ENCODE assay signal across 21 cellular contexts in genomic region chr14:54209501-54210231, GRCh38.
DNase-seq lines count a peak whose midpoint lies in the region; ATAC-seq, FAIRE-seq and TF ChIP-seq lines count a peak whose summit lies in the region.
"Had no signal": no experiment of that assay in that cellular context is flagged by ENCODE, and none has a peak within 500 bp of the region (broad histone marks: within the 10 kb centered on the region; RNA-seq: fewer than 3 reads in every experiment).

No MANE protein-coding gene starts in this region.

- no peaks in the 10 kb centered on the region for H3K36me3 ChIP-seq in HepG2 (replicated peaks in 1 of 2; ENCODE audit: control insufficient read depth in 1 of 2, insufficient read depth in 2 of 2, low read length in 2 of 2)
- H3K36me3 ChIP-seq in right lobe of liver = no peaks in the 10 kb centered on the region
- H3K36me3 ChIP-seq in keratinocyte (ENCODE audit: control insufficient read depth in 2 of 2, extremely low read depth in 1 of 2, insufficient read depth in 2 of 2, low read length in 2 of 2) = no peaks in the 10 kb centered on the region
- no peaks in the 10 kb centered on the region for H3K36me3 ChIP-seq in MM.1S (replicated peaks; ENCODE audit: insufficient read depth, low read length)
- H3K36me3 ChIP-seq: adrenal gland, colonic mucosa, prostate gland, SJCRH30, tibial artery had no signal

- POLR2A ChIA-PET in HepG2 (lab: Yijun Ruan, JAX) = interaction anchor here (0.6 kb wide), 1 partner anchor 9 kb away, joined by 3 read pairs; no protein-coding TSS in a partner anchor

- no peak for TF ChIP-seq EP300 in HepG2 (IDR thresholded peaks at IDR 0.05; ENCODE audit: low read depth in 2 of 2, low read length in 2 of 2)
- TF ChIP-seq EP300 in HepG2 (CRISPR knock-in tag; IDR thresholded peaks at IDR 0.05; ENCODE audit: borderline replicate concordance) = no peak

- TF ChIP-seq POLR2A in HepG2 (IDR thresholded peaks at IDR 0.05; ENCODE audit: insufficient read depth in 1 of 2, low read depth in 2 of 2, low read length in 2 of 2) (no peak), right lobe of liver (IDR thresholded peaks at IDR 0.05) (no peak), erythroblast (IDR thresholded peaks at IDR 0.05; ENCODE audit: low read length) (no peak)

- 40% methylated on average over 4 of the region's 4 CpGs for WGBS in HepG2 (ENCODE audit: low lambda C conversion rate)
- 62% methylated on average over 4 of the region's 4 CpGs for WGBS in right lobe of liver (ENCODE audit: insufficient coverage, low coverage, low lambda C conversion rate, missing lambda C conversion rate)

- dilution Hi-C loops in keratinocyte (cut with MboI; ENCODE audit: extremely low pct_ligation_motif_present, low sequenced_read_pairs) = no loop called here

- intact Hi-C loops in HepG2 (cut with micrococcal nuclease; ENCODE audit: unreplicated experiment) (no loop called here), right lobe of liver (cut with DNase I) (no loop called here), Calu3 (cut with micrococcal nuclease; ENCODE audit: unreplicated experiment) (no loop called here)

- CTCF ChIA-PET in HepG2 (lab: Yijun Ruan, JAX; ENCODE audit: low intra/inter-chr PET ratio, low total read pairs) (interaction anchor here (0.6 kb wide), 1 partner anchor 127 kb away, joined by 3 read pairs; no protein-coding TSS in a partner anchor), Calu3 (lab: Charles Lee) (interaction anchor here (0.7 kb wide), 1 partner anchor 46 kb away, joined by 3 read pairs; no protein-coding TSS in a partner anchor)

- H3K9me3 ChIP-seq in HepG2 (ENCODE audit: low read length) (no peaks in the 10 kb centered on the region), right lobe of liver (no peaks in the 10 kb centered on the region), keratinocyte (ENCODE audit: control insufficient read depth, low read depth, low read length) (peaks cover 3% of the 10 kb centered on the region), MM.1S (replicated peaks; ENCODE audit: insufficient read depth, low read length) (no peaks in the 10 kb centered on the region)
- H3K9me3 ChIP-seq: adrenal gland, colonic mucosa, prostate gland, SJCRH30, tibial artery had no signal

- TF ChIP-seq RAD21 in HepG2 (CRISPR knock-in tag; IDR thresholded peaks at IDR 0.05) = no peak

- H3K4me3 ChIP-seq in HepG2 (replicated peaks in 1 of 3; ENCODE audit: insufficient read depth in 1 of 3, low read depth in 2 of 3, low read length in 3 of 3) (no peak overlapping the region), right lobe of liver (no peak overlapping the region), astrocyte of the spinal cord (ENCODE audit: low read depth, low read length) (no peak overlapping the region), keratinocyte (ENCODE audit: control insufficient read depth in 2 of 3, extremely low read depth in 1 of 3, insufficient read depth in 2 of 3, low read depth in 1 of 3, low read length in 3 of 3) (no peak overlapping the region), MM.1S (ENCODE audit: low read length) (no peak overlapping the region)
- H3K4me3 ChIP-seq: adrenal gland, colonic mucosa, prostate gland, SJCRH30, tibial artery had no signal

- in situ Hi-C loops in HepG2 (cut with HindIII; ENCODE audit: extremely low pct_ligation_motif_present, low pct_unique_long_range_greater_than_20kb) (no loop called here), astrocyte of the spinal cord (cut with HindIII; ENCODE audit: low sequenced_read_pairs) (no loop called here)

- no peaks in the 10 kb centered on the region for H3K27me3 ChIP-seq in HepG2 (ENCODE audit: control insufficient read depth in 1 of 2, insufficient read depth in 2 of 2, low read length in 2 of 2)
- H3K27me3 ChIP-seq in right lobe of liver = peaks cover 0 to 2% of the 10 kb centered on the region in 2 donors
- H3K27me3 ChIP-seq in keratinocyte (ENCODE audit: control insufficient read depth, extremely low read depth, insufficient read depth, low read length) = no peaks in the 10 kb centered on the region
- no peaks in the 10 kb centered on the region for H3K27me3 ChIP-seq in MM.1S (replicated peaks; ENCODE audit: insufficient read depth, low read length)
- H3K27me3 ChIP-seq: adrenal gland, colonic mucosa, SJCRH30, tibial artery had no signal

- H3K27ac ChIP-seq in HepG2 (ENCODE audit: extremely low read length, insufficient read depth, low read length) (no peak overlapping the region), right lobe of liver (no peak overlapping the region), keratinocyte (ENCODE audit: control insufficient read depth, insufficient read depth, low read length) (no peak overlapping the region), MM.1S (ENCODE audit: low read length) (no peak overlapping the region)
- H3K27ac ChIP-seq: adrenal gland, colonic mucosa, prostate gland, SJCRH30 had no signal

- no peak overlapping the region for H3K4me3 Mint-ChIP-seq in Calu3 (ENCODE audit: low read depth, unreplicated experiment)
- H3K4me3 Mint-ChIP-seq: CD14-positive monocyte, naive B cell had no signal

- DNase-seq in HepG2 (ENCODE audit: low spot score) (no peak), right lobe of liver (no peak), astrocyte of the spinal cord (ENCODE audit: low read depth, low spot score) (peak; percentile 66), keratinocyte (ENCODE audit: low read depth, low spot score) (no peak), erythroblast (lab: John Stamatoyannopoulos, UW) (no peak), Calu3 (no peak), MM.1S (no peak)
- DNase-seq in stimulated activated naive CD4-positive, alpha-beta T cell treated with Interleukin-2 at 50 U/mL for 16 hours (lab: John Stamatoyannopoulos, UW) = no peak
- DNase-seq: activated CD4-positive, CD25-positive, alpha-beta regulatory T cell treated with anti-CD3 and anti-CD28 coated beads, Interleukin-2, amount 50 U/mL, for 72 hours; activated effector memory CD4-positive, alpha-beta T cell treated with Interleukin-2 at 50 U/mL for 16 hours; adrenal gland; colonic mucosa; naive B cell; NCI-H1694; NCI-H524; SJCRH30; stimulated activated CD4-positive, alpha-beta T cell treated with anti-CD3 and anti-CD28 coated beads, Interleukin-12 subunit alpha, Interleukin-12 subunit beta, amount 100 ng/mL, for 4 hours; tibial artery had no signal

- peaks cover 6% of the 10 kb centered on the region for H3K36me3 Mint-ChIP-seq in Calu3 (ENCODE audit: insufficient read depth, unreplicated experiment)
- H3K36me3 Mint-ChIP-seq: CD14-positive monocyte, naive B cell had no signal

- H3K9me1 ChIP-seq in keratinocyte (ENCODE audit: control insufficient read depth, extremely low read depth, insufficient read depth, low read length) = no peaks in the 10 kb centered on the region

- H3K27me3 Mint-ChIP-seq in Calu3 (ENCODE audit: unreplicated experiment) = no peaks in the 10 kb centered on the region

- H2AFZ ChIP-seq in HepG2 (ENCODE audit: low read length) (no peak overlapping the region), keratinocyte (ENCODE audit: control insufficient read depth, low read length) (peak overlapping the region; percentile 24), MM.1S (ENCODE audit: low read length) (no peak overlapping the region)

- TF ChIP-seq CTCF in HepG2 (CRISPR knock-in tag; IDR thresholded peaks at IDR 0.05) (no peak), right lobe of liver (IDR thresholded peaks at IDR 0.05) (no peak), astrocyte of the spinal cord (IDR thresholded peaks at IDR 0.05; ENCODE audit: low read depth, low read length) (no peak), keratinocyte (optimal IDR thresholded peaks at IDR 0.05 in 1 of 3, IDR thresholded peaks at IDR 0.05 in 1 of 3, conservative IDR thresholded peaks at IDR 0.05 in 1 of 3; ENCODE audit: extremely low read depth in 1 of 3, insufficient read depth in 2 of 3, low read length in 3 of 3) (no peak), Calu3 (IDR thresholded peaks at IDR 0.05; ENCODE audit: unreplicated experiment) (no peak), MM.1S (IDR thresholded peaks at IDR 0.05; ENCODE audit: low read length) (no peak)

- FAIRE-seq in HepG2 (lab: Jason Lieb, UNC) = peak; percentile 12
- peak; percentile 71 for FAIRE-seq in keratinocyte (lab: Jason Lieb, UNC)
- FAIRE-seq: H54 had no signal

- no peak overlapping the region for H3K4me2 ChIP-seq in HepG2 (ENCODE audit: low read depth, low read length)
- no peak overlapping the region for H3K4me2 ChIP-seq in keratinocyte (ENCODE audit: control insufficient read depth, extremely low read depth, insufficient read depth, low read depth, low read length)
- no peak overlapping the region for H3K4me2 ChIP-seq in MM.1S (ENCODE audit: low read depth, low read length)

- H3K9me2 ChIP-seq in MM.1S (replicated peaks; ENCODE audit: insufficient read depth, low read length) = no peaks in the 10 kb centered on the region

- no peak overlapping the region for H3K27ac Mint-ChIP-seq in Calu3 (ENCODE audit: unreplicated experiment)
- H3K27ac Mint-ChIP-seq: CD14-positive monocyte, naive B cell had no signal

- H3K4me1 Mint-ChIP-seq in Calu3 (ENCODE audit: low read depth, unreplicated experiment) = peaks cover 10% of the 10 kb centered on the region
- H3K4me1 Mint-ChIP-seq: CD14-positive monocyte, naive B cell had no signal

- H3K79me2 ChIP-seq in HepG2 (ENCODE audit: insufficient read depth, low read length) = no peaks in the 10 kb centered on the region
- H3K79me2 ChIP-seq in keratinocyte (ENCODE audit: control insufficient read depth, insufficient read depth, low read length) = no peaks in the 10 kb centered on the region
- H3K79me2 ChIP-seq in MM.1S (ENCODE audit: low read length) = no peaks in the 10 kb centered on the region

- peaks cover 2% of the 10 kb centered on the region for H3K9me3 Mint-ChIP-seq in Calu3 (ENCODE audit: low read depth, unreplicated experiment)

- H4K20me1 ChIP-seq in HepG2 (ENCODE audit: insufficient read depth, low read length) = no peaks in the 10 kb centered on the region
- no peaks in the 10 kb centered on the region for H4K20me1 ChIP-seq in keratinocyte (ENCODE audit: control insufficient read depth, extremely low read depth, insufficient read depth, low read length)
- no peaks in the 10 kb centered on the region for H4K20me1 ChIP-seq in MM.1S (ENCODE audit: insufficient read depth, low read length)

- H3F3A ChIP-seq in MM.1S (ENCODE audit: insufficient read depth, low read length) = no peaks in the 10 kb centered on the region

- ATAC-seq in HepG2 = no peak
- no peak for ATAC-seq in right lobe of liver

- H3K4me1 ChIP-seq in HepG2 (ENCODE audit: insufficient read depth, low read length) (peaks cover 30% of the 10 kb centered on the region), right lobe of liver (no peaks in the 10 kb centered on the region), keratinocyte (ENCODE audit: control insufficient read depth, extremely low read depth, insufficient read depth, low read length) (peaks cover 43% of the 10 kb centered on the region), MM.1S (ENCODE audit: low read length) (no peaks in the 10 kb centered on the region)
- H3K4me1 ChIP-seq: adrenal gland, colonic mucosa, prostate gland had no signal

- BruUV-seq in HepG2 (replicated peaks; lab: Mats Ljungman, UMichigan) (no TSS peak), Calu3 (replicated peaks; lab: Mats Ljungman, UMichigan) (no TSS peak)

- H3K9ac ChIP-seq in HepG2 (ENCODE audit: insufficient read depth, low read depth, low read length) (no peak overlapping the region), keratinocyte (ENCODE audit: control insufficient read depth, extremely low read depth, insufficient read depth, low read length) (no peak overlapping the region), MM.1S (ENCODE audit: low read length) (no peak overlapping the region)

TF ChIP-seq in HepG2, 621 proteins besides CTCF, POLR2A, EP300 and RAD21 (continues in another document):
- TF ChIP-seq ARNT (IDR thresholded peaks at IDR 0.05) = no peak
